1 cellular context compared by ENCODE assay signal in genomic region chr19:43618921-43619261, GRCh38.
TF ChIP-seq lines count a peak whose summit lies in the region.

No MANE protein-coding gene starts in this region.

TF ChIP-seq in HEK293, 187 proteins besides CTCF, POLR2A, EP300 and RAD21 (continued from another document and continues in another):
- peak; percentile 70; the same call in 1 of the 2 replicates for TF ChIP-seq ZBTB10 (tag by site-specific recombination; IDR thresholded peaks at IDR 0.05)
- peak; percentile 100 for TF ChIP-seq ZNF76 (tag by site-specific recombination; IDR thresholded peaks at IDR 0.05; ENCODE audit: borderline replicate concordance, low read depth)
- TF ChIP-seq ZFHX2 (tag by site-specific recombination; conservative IDR thresholded peaks at IDR 0.05), result no peak
- TF ChIP-seq ZNF837 (tag by site-specific recombination; IDR thresholded peaks at IDR 0.05), result no peak; the same call in 1 of the 2 replicates
- TF ChIP-seq ZNF596 (tag by site-specific recombination; IDR thresholded peaks at IDR 0.05), result no peak
- no peak for TF ChIP-seq PRDM6 (tag by site-specific recombination; IDR thresholded peaks at IDR 0.05)
- TF ChIP-seq ZNF529 (tag by site-specific recombination; IDR thresholded peaks at IDR 0.05; ENCODE audit: insufficient replicate concordance), result no peak
- no peak for TF ChIP-seq ZNF473 (tag by site-specific recombination; IDR thresholded peaks at IDR 0.05)
- no peak for TF ChIP-seq GLI4 (tag by site-specific recombination; IDR thresholded peaks at IDR 0.05)
- no peak for TF ChIP-seq BCL11A (tag by site-specific recombination; IDR thresholded peaks at IDR 0.05; ENCODE audit: low read depth)
- no peak for TF ChIP-seq GLIS2 (tag by site-specific recombination; IDR thresholded peaks at IDR 0.05)
- no peak; the same call in 1 of the 2 replicates for TF ChIP-seq ZBTB20 (tag by site-specific recombination; IDR thresholded peaks at IDR 0.05)
- TF ChIP-seq ZNF18 (tag by site-specific recombination; IDR thresholded peaks at IDR 0.05), result no peak
- no peak for TF ChIP-seq ZNF514 (tag by site-specific recombination; IDR thresholded peaks at IDR 0.05)
- peak; percentile 68; the same call in 1 of the 2 replicates for TF ChIP-seq ZNF580 (tag by site-specific recombination; IDR thresholded peaks at IDR 0.05)
- no peak for TF ChIP-seq HOXA7 (CRISPR knock-in tag; IDR thresholded peaks at IDR 0.05; ENCODE audit: borderline replicate concordance)
- peak; percentile 92 for TF ChIP-seq ZBTB48 (tag by site-specific recombination; IDR thresholded peaks at IDR 0.05)
- TF ChIP-seq ZNF530 (tag by site-specific recombination; IDR thresholded peaks at IDR 0.05; ENCODE audit: low read depth), result no peak
- TF ChIP-seq ZNF513 (tag by site-specific recombination; IDR thresholded peaks at IDR 0.05), result no peak; the same call in 1 of the 2 replicates
- TF ChIP-seq IKZF3 (tag by site-specific recombination; IDR thresholded peaks at IDR 0.05), result no peak
- TF ChIP-seq ZNF548 (tag by site-specific recombination; IDR thresholded peaks at IDR 0.05), result no peak
- TF ChIP-seq ZNF214 (tag by site-specific recombination; IDR thresholded peaks at IDR 0.05; ENCODE audit: borderline replicate concordance), result no peak
- no peak for TF ChIP-seq ZNF274 (IDR thresholded peaks at IDR 0.05; ENCODE audit: low read length)
- TF ChIP-seq ZNF274 (tag by site-specific recombination; IDR thresholded peaks at IDR 0.05; ENCODE audit: borderline replicate concordance), result no peak
- TF ChIP-seq SP2 (tag by site-specific recombination; IDR thresholded peaks at IDR 0.05), result no peak; the same call in 1 of the 2 replicates
- TF ChIP-seq ZNF324 (tag by site-specific recombination; IDR thresholded peaks at IDR 0.05), result peak; percentile 53; the same call in 1 of the 2 replicates
- TF ChIP-seq SCRT2 (tag by site-specific recombination; IDR thresholded peaks at IDR 0.05), result peak; percentile 61
- no peak for TF ChIP-seq ZNF174 (tag by site-specific recombination; IDR thresholded peaks at IDR 0.05)
- TF ChIP-seq ZNF677 (tag by site-specific recombination; IDR thresholded peaks at IDR 0.05), result no peak
- no peak for TF ChIP-seq ZNF426 (tag by site-specific recombination; IDR thresholded peaks at IDR 0.05)
- no peak for TF ChIP-seq ELK4 (IDR thresholded peaks at IDR 0.05; ENCODE audit: borderline replicate concordance, low read depth, low read length)
- TF ChIP-seq ZNF830 (tag by site-specific recombination; IDR thresholded peaks at IDR 0.05; ENCODE audit: low read depth), result no peak
- TF ChIP-seq ZBTB17 (tag by site-specific recombination; IDR thresholded peaks at IDR 0.05), result no peak
- no peak for TF ChIP-seq ZNF37A (tag by site-specific recombination; IDR thresholded peaks at IDR 0.05)
- peak; percentile 38; the same call in 1 of the 2 replicates for TF ChIP-seq OVOL3 (tag by site-specific recombination; IDR thresholded peaks at IDR 0.05)
- no peak for TF ChIP-seq MEIS1 (CRISPR knock-in tag; IDR thresholded peaks at IDR 0.05; ENCODE audit: borderline replicate concordance)
- no peak for TF ChIP-seq ZNF704 (tag by site-specific recombination; IDR thresholded peaks at IDR 0.05)
- TF ChIP-seq HIC1 (tag by site-specific recombination; IDR thresholded peaks at IDR 0.05), result no peak; the same call in 1 of the 2 replicates
- TF ChIP-seq SP7 (tag by site-specific recombination; IDR thresholded peaks at IDR 0.05), result 0 out of 2 replicates have a peak, but pooled peaks have one; percentile 30
- no peak for TF ChIP-seq ZSCAN23 (tag by site-specific recombination; IDR thresholded peaks at IDR 0.05)
- no peak for TF ChIP-seq ZNF112 (tag by site-specific recombination; IDR thresholded peaks at IDR 0.05)
- no peak for TF ChIP-seq SP3 (tag by site-specific recombination; IDR thresholded peaks at IDR 0.05)
- peak; percentile 97 for TF ChIP-seq ZNF600 (tag by site-specific recombination; IDR thresholded peaks at IDR 0.05)
- no peak; the same call in 1 of the 2 replicates for TF ChIP-seq ZNF518A (tag by site-specific recombination; conservative IDR thresholded peaks at IDR 0.05; ENCODE audit: low read depth)
- no peak for TF ChIP-seq ZNF707 (tag by site-specific recombination; IDR thresholded peaks at IDR 0.05)
- TF ChIP-seq ZNF302 (tag by site-specific recombination; IDR thresholded peaks at IDR 0.05; ENCODE audit: low read depth), result no peak
- TF ChIP-seq ZNF121 (tag by site-specific recombination; IDR thresholded peaks at IDR 0.05), result no peak
- TF ChIP-seq ZNF768 (tag by site-specific recombination; IDR thresholded peaks at IDR 0.05), result no peak
